1 cellular context compared by ENCODE assay signal in the genomic region with DNA sequence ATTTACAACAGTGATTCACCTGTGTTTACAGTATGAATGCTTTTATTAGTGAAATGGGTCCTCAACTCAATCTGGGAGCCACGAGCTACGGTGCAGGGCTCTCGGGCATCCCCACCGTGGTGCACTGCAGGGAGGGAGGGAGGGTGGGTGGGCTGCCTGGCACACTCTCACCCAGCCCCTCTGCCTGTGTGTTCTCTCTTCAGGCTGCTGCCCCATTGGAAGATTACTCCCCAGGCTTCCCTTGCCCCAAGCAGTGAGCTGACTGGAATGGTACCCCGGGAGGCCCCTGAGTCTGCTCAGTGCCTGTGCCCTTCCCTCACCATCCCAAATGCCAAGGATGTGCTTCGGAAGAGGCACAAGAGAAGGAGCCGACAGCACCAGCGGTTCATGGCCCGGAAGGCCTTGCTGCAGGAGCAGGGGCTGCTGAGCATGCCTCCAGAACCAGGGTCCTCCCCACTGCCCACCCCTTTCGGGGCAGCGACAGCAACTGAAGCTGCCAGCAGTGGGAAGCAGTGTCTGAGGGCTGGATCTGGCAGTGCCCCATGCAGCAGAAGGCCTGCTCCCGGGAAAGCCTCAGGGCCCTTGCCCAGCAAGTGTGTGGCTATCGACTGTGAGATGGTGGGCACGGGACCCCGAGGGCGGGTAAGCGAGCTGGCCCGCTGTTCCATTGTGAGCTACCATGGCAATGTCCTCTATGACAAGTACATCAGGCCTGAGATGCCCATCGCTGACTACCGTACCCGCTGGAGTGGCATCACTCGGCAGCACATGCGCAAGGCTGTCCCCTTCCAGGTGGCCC.
TF ChIP-seq lines count a peak whose summit lies in the region.

No MANE protein-coding gene starts in this region.

TF ChIP-seq in GM12878, 131 proteins besides CTCF, POLR2A, EP300 and RAD21:
- TF ChIP-seq RB1 (IDR thresholded peaks at IDR 0.05; ENCODE audit: borderline replicate concordance) (no peak), LARP7 (IDR thresholded peaks at IDR 0.05) (no peak), NR2C2 (IDR thresholded peaks at IDR 0.05; ENCODE audit: borderline replicate concordance, control insufficient read depth, insufficient read length, low read depth) (no peak), NFIC (IDR thresholded peaks at IDR 0.05; ENCODE audit: low read depth, low read length) (no peak), ZNF274 (IDR thresholded peaks at IDR 0.05; ENCODE audit: insufficient read depth, insufficient read length) (no peak), STAT3 (IDR thresholded peaks at IDR 0.05; ENCODE audit: low read depth, low read length) (no peak), EGR1 (IDR thresholded peaks at IDR 0.05; ENCODE audit: borderline replicate concordance in 1 of 2, low read depth in 2 of 2, low read length in 2 of 2) (no peak), WRNIP1 (IDR thresholded peaks at IDR 0.05; ENCODE audit: borderline replicate concordance, low read depth, low read length) (no peak), ATF7 (IDR thresholded peaks at IDR 0.05; ENCODE audit: low read depth) (no peak)
TF ChIP-seq in GM12878: peak in this region for 0.
